ENCODE assay signal across 24 cellular contexts in the genomic region with DNA sequence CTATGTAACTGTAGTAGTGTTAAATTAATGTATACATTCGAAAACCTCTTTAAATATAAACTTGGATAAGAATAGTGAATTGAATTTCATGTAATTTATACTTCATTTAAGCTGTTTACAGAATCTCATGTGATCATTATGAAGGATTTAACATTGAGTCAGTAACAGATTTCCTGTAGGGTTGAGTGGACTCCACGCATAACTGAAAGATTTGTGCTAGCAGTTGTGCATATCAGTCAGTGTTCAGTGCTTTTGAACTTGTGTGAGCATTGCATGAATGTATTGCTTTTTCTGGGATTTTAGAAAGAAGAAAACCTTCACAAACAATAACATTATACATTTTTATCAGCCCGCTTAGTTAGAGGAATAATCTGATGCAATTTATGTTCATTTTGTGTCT.
"Had no signal": no experiment of that assay in that cellular context is flagged by ENCODE, and none has a peak within 500 bp of the region (broad histone marks: within the 10 kb centered on the region; RNA-seq: fewer than 3 reads in every experiment).

No MANE protein-coding gene starts in this region.

- DNase-seq: activated CD4-positive, alpha-beta memory T cell treated with anti-CD3 and anti-CD28 coated beads for 36 hours; activated CD4-positive, alpha-beta T cell treated with anti-CD3 and anti-CD28 coated beads, Interleukin-2, amount 10 ng/mL, durations not matched to agents 7 days and 5 days; activated CD4-positive, CD25-positive, alpha-beta regulatory T cell; activated CD8-positive, alpha-beta memory T cell treated with anti-CD3 and anti-CD28 coated beads for 24 hours; activated gamma-delta T cell; activated naive CD4-positive, alpha-beta T cell treated with anti-CD3 and anti-CD28 coated beads for 36 hours; activated T-cell treated with anti-CD3 and anti-CD28 coated beads, Interleukin-2, amount 50 U/mL, for 4 hours; amygdala; cerebellar nuclear complex; NCI-H1105 treated with DMSO at 0.1 percent for 48 hours; NCI-H1436 treated with DMSO at 0.1 percent for 48 hours; NCI-H2081 treated with DMSO at 0.1 percent for 48 hours; NCI-H345; NCI-H510A; NCI-H526 treated with DMSO at 0.1 percent for 48 hours; NK-92 treated with Interleukin-12 subunit alpha and Interleukin-12 subunit beta, amount 100 ng/mL, for 24 hours; Peyer's patch; SHP77; T-cell; T-helper 2 cell; T1000 had no signal

- H3K36me3 Mint-ChIP-seq: activated CD4-positive, alpha-beta memory T cell treated with anti-CD3 and anti-CD28 coated beads for 36 hours; activated naive CD8-positive, alpha-beta T cell; brain; T-cell had no signal

- H3K9me3 Mint-ChIP-seq: activated naive CD4-positive, alpha-beta T cell treated with anti-CD3 and anti-CD28 coated beads for 36 hours; brain had no signal

- H3K27me3 ChIP-seq: Peyer's patch had no signal

- H3K4me1 ChIP-seq: Peyer's patch had no signal

- H3K27ac ChIP-seq: Peyer's patch, VCaP had no signal

- H3K27ac Mint-ChIP-seq: activated CD4-positive, alpha-beta memory T cell treated with anti-CD3 and anti-CD28 coated beads for 36 hours; activated CD4-positive, alpha-beta T cell treated with anti-CD3 and anti-CD28 coated beads, Interleukin-2, amount 10 ng/mL, durations not matched to agents 7 days and 5 days; activated naive CD4-positive, alpha-beta T cell treated with anti-CD3 and anti-CD28 coated beads for 36 hours; activated naive CD8-positive, alpha-beta T cell; T-cell had no signal

- H3K4me1 Mint-ChIP-seq: activated CD4-positive, alpha-beta T cell treated with anti-CD3 and anti-CD28 coated beads, Interleukin-2, amount 10 ng/mL, durations not matched to agents 7 days and 5 days; T-cell had no signal

- H3K4me3 Mint-ChIP-seq: activated CD4-positive, alpha-beta memory T cell treated with anti-CD3 and anti-CD28 coated beads for 36 hours; activated CD4-positive, alpha-beta T cell treated with anti-CD3 and anti-CD28 coated beads, Interleukin-2, amount 10 ng/mL, durations not matched to agents 7 days and 5 days; activated naive CD4-positive, alpha-beta T cell treated with anti-CD3 and anti-CD28 coated beads for 36 hours; activated naive CD8-positive, alpha-beta T cell; activated T-cell treated with anti-CD3 and anti-CD28 coated beads, Interleukin-2, amount 50 U/mL, for 4 hours; brain; T-cell had no signal

- H3K9me3 ChIP-seq: Peyer's patch had no signal

- H3K36me3 ChIP-seq: Peyer's patch had no signal

- H3K4me3 ChIP-seq: Peyer's patch had no signal

- H3K27me3 Mint-ChIP-seq: activated CD4-positive, alpha-beta memory T cell treated with anti-CD3 and anti-CD28 coated beads for 36 hours; activated CD4-positive, alpha-beta T cell treated with anti-CD3 and anti-CD28 coated beads, Interleukin-2, amount 10 ng/mL, durations not matched to agents 7 days and 5 days; activated naive CD8-positive, alpha-beta T cell; T-cell had no signal
